20 cellular contexts compared by ENCODE assay signal in genomic region chr22:45485271-45485670, GRCh38. TPM values are rescaled to one million over a fixed set of nuclear protein-coding genes. Genes with fewer than 3 reads are reported as not detected.
DNase-seq lines count a peak whose midpoint lies in the region; ATAC-seq, FAIRE-seq and TF ChIP-seq lines count a peak whose summit lies in the region.
"Had no signal": no experiment of that assay in that cellular context is flagged by ENCODE, and none has a peak within 500 bp of the region (broad histone marks: within the 10 kb centered on the region; RNA-seq: fewer than 3 reads in every experiment).

No MANE protein-coding gene starts in this region.

- H2BK120ac ChIP-seq in trophoblast cell (ENCODE audit: insufficient read depth, low read length, poor library complexity) = no peak overlapping the region

- H3K79me2 ChIP-seq in PC-9 (ENCODE audit: low read depth) (no peaks in the 10 kb centered on the region), trophoblast cell (ENCODE audit: control insufficient read depth, insufficient read depth, low read length, poor library complexity) (no peaks in the 10 kb centered on the region)

- H3K4me3 ChIP-seq in PC-9 (no peak overlapping the region), fibroblast of villous mesenchyme (ENCODE audit: low read depth, low read length) (no peak overlapping the region), trophoblast cell (ENCODE audit: low read depth, low read length) (no peak overlapping the region), upper lobe of right lung (no peak overlapping the region), brain microvascular endothelial cell (ENCODE audit: low read depth, low read length) (no peak overlapping the region)
- H3K4me3 ChIP-seq: BLaER1 had no signal

- H3K79me1 ChIP-seq in trophoblast cell (ENCODE audit: low read length) = peaks cover 14% of the 10 kb centered on the region

- in situ Hi-C loops in brain microvascular endothelial cell (cut with HindIII; ENCODE audit: low pct_ligation_motif_present, low sequenced_read_pairs) = no loop called here

- FAIRE-seq in D721Med (lab: Jason Lieb, UNC) = no peak
- FAIRE-seq: G401.6, GM18507, H1 had no signal

- H3K4me2 ChIP-seq in PC-9 (peak overlapping the region; percentile 66), trophoblast cell (ENCODE audit: low read length) (no peak overlapping the region)
- H3K4me2 ChIP-seq: BLaER1 had no signal

- no CpG with 5 or more reads among the region's 4 CpGs for WGBS in trophoblast cell (ENCODE audit: extremely low coverage, insufficient coverage, insufficient read length)

- no TSS peak for BruUV-seq in PC-9 (replicated peaks; lab: Mats Ljungman, UMichigan)

- CTCF ChIA-PET in PC-9 (lab: Charles Lee) = no interaction called here

- ATAC-seq in upper lobe of right lung (no peak), HG02610 (IDR thresholded peaks at IDR 0.05; ENCODE audit: unreplicated experiment) (no peak)

- DNase-seq in PC-9 (no peak), fibroblast of villous mesenchyme (ENCODE audit: low read depth) (peak; percentile 86), trophoblast cell (peak; percentile 82 to 92), upper lobe of right lung (peak; percentile 4), D721Med (ENCODE audit: insufficient read length, low spot score) (no peak), brain microvascular endothelial cell (no peak)
- DNase-seq: CD4-positive, alpha-beta T cell; COR-L47; Karpas-422; NCI-H1694; NCI-H2081 treated with DMSO at 0.1 percent for 48 hours; NCI-H446 treated with DMSO at 0.1 percent for 48 hours; NCI-H526 treated with DMSO at 0.1 percent for 48 hours; OCI-M1; Right ventricle myocardium superior had no signal

- no peak overlapping the region for H3K9ac ChIP-seq in trophoblast cell (ENCODE audit: low read length)
- H3K9ac ChIP-seq: BLaER1 had no signal

- H3K4me1 ChIP-seq in PC-9 (replicated peaks; ENCODE audit: insufficient read depth) = peaks cover 51% of the 10 kb centered on the region
- peaks cover 14 to 18% of the 10 kb centered on the region in 2 experiments for H3K4me1 ChIP-seq in trophoblast cell (ENCODE audit: control insufficient read depth in 1 of 2, insufficient read depth in 2 of 2, low read length in 2 of 2)
- no peaks in the 10 kb centered on the region for H3K4me1 ChIP-seq in upper lobe of right lung
- H3K4me1 ChIP-seq: BLaER1 had no signal

- POLR2A ChIA-PET in PC-9 (lab: Charles Lee; ENCODE audit: unreplicated experiment) = no interaction called here

- H3K9me2 ChIP-seq in PC-9 (ENCODE audit: insufficient read depth) = no peaks in the 10 kb centered on the region

- H3F3A ChIP-seq in PC-9 (ENCODE audit: insufficient read depth, low read depth) = peaks cover 32% of the 10 kb centered on the region

- no peak overlapping the region for H3K23ac ChIP-seq in trophoblast cell (ENCODE audit: low read length)

- H4K12ac ChIP-seq in trophoblast cell (ENCODE audit: low read depth, low read length) = no peak overlapping the region

- H4K20me1 ChIP-seq in PC-9 (ENCODE audit: insufficient read depth) = no peaks in the 10 kb centered on the region
- H4K20me1 ChIP-seq: BLaER1 had no signal

- H3K27me3 ChIP-seq in PC-9 (ENCODE audit: insufficient read depth, low read depth) = no peaks in the 10 kb centered on the region
- H3K27me3 ChIP-seq in trophoblast cell (ENCODE audit: insufficient read depth, low read length) = no peaks in the 10 kb centered on the region
- no peaks in the 10 kb centered on the region for H3K27me3 ChIP-seq in upper lobe of right lung
- no peaks in the 10 kb centered on the region for H3K27me3 ChIP-seq in brain microvascular endothelial cell (replicated peaks)
- H3K27me3 ChIP-seq: BLaER1 had no signal

- no peak overlapping the region for H3K4ac ChIP-seq in trophoblast cell (ENCODE audit: low read depth, low read length)

- peaks cover 15% of the 10 kb centered on the region for H3K9me3 ChIP-seq in PC-9 (ENCODE audit: insufficient read depth, low read depth)
- peaks cover 7% of the 10 kb centered on the region for H3K9me3 ChIP-seq in trophoblast cell (ENCODE audit: insufficient read depth, low read depth, low read length)
- H3K9me3 ChIP-seq in upper lobe of right lung = no peaks in the 10 kb centered on the region

- no peak overlapping the region for H3K14ac ChIP-seq in trophoblast cell (ENCODE audit: low read length)

- no peak overlapping the region for H4K91ac ChIP-seq in trophoblast cell (ENCODE audit: low read depth, low read length)

- H2AK5ac ChIP-seq in trophoblast cell (ENCODE audit: low read length) = no peak overlapping the region

- H3K27ac ChIP-seq in PC-9 = peak overlapping the region; percentile 86
- peak overlapping the region; percentile 81 for H3K27ac ChIP-seq in trophoblast cell (ENCODE audit: low read depth, low read length)
- no peak overlapping the region for H3K27ac ChIP-seq in upper lobe of right lung
- H3K27ac ChIP-seq in brain microvascular endothelial cell = no peak overlapping the region
- H3K27ac ChIP-seq: BLaER1 had no signal

- H3K18ac ChIP-seq in trophoblast cell (ENCODE audit: low read length) = no peak overlapping the region

- H4K8ac ChIP-seq in trophoblast cell (ENCODE audit: low read depth, low read length) = no peak overlapping the region

- TF ChIP-seq CTCF in PC-9 (conservative IDR thresholded peaks at IDR 0.05) (no peak), fibroblast of villous mesenchyme (IDR thresholded peaks at IDR 0.05; ENCODE audit: insufficient read depth, low read depth, low read length) (no peak), upper lobe of right lung (IDR thresholded peaks at IDR 0.05) (no peak), D721Med (IDR thresholded peaks at IDR 0.05; ENCODE audit: insufficient read depth, missing control alignments) (no peak), brain microvascular endothelial cell (IDR thresholded peaks at IDR 0.05; ENCODE audit: low read depth, low read length, missing control alignments) (no peak)

- intact Hi-C loops in PC-9 (cut with micrococcal nuclease; ENCODE audit: unreplicated experiment) = no loop called here
- intact Hi-C loops in upper lobe of right lung (cut with DNase I) = no loop called here

- H3K36me3 ChIP-seq in PC-9 (ENCODE audit: low read depth) (no peaks in the 10 kb centered on the region), trophoblast cell (ENCODE audit: control insufficient read depth in 1 of 2, insufficient read depth in 2 of 2, low read length in 2 of 2) (no peaks in the 10 kb centered on the region), upper lobe of right lung (no peaks in the 10 kb centered on the region), brain microvascular endothelial cell (replicated peaks) (no peaks in the 10 kb centered on the region)
- H3K36me3 ChIP-seq: BLaER1 had no signal

- peak overlapping the region; percentile 39 for H2BK5ac ChIP-seq in trophoblast cell (ENCODE audit: low read depth, low read length, poor library complexity)

- no peak overlapping the region for H2BK12ac ChIP-seq in trophoblast cell (ENCODE audit: low read length)

- no peak overlapping the region for H2AFZ ChIP-seq in PC-9
- H2AFZ ChIP-seq in trophoblast cell (ENCODE audit: insufficient read depth, low read length, poor library complexity) = no peak overlapping the region

RNA-seq across cellular contexts. Expression of gene FBLN1, which starts 17.4 kb away (rescaled TPM):
- 158 and 167 TPM in 2 replicates for total RNA-seq in PC-9 (2021)
- total RNA-seq in fibroblast of villous mesenchyme = 102 and 256 TPM in 2 replicates
- polyA plus RNA-seq in trophoblast cell (2013) = 1,067 and 1,077 TPM in 2 replicates
- total RNA-seq in upper lobe of right lung = 272 TPM
- total RNA-seq: CD4-positive, alpha-beta T cell had no signal

Comparison
In these comparisons a context has a peak if more than half of its experiments do, and no peak if none do; other contexts are left out.
1. DNase-seq: peak in fibroblast of villous mesenchyme (single experiment), trophoblast cell (2 of 2) and upper lobe of right lung (single experiment); none in PC-9 (0 of 2), D721Med (single experiment) and brain microvascular endothelial cell (single experiment).
2. H3K27ac ChIP-seq: peak in PC-9 (single experiment) and trophoblast cell (single experiment); none in upper lobe of right lung (single experiment) and brain microvascular endothelial cell (single experiment).